Comparison of ENCODE assay signal across 10 cellular contexts in the genomic region with DNA sequence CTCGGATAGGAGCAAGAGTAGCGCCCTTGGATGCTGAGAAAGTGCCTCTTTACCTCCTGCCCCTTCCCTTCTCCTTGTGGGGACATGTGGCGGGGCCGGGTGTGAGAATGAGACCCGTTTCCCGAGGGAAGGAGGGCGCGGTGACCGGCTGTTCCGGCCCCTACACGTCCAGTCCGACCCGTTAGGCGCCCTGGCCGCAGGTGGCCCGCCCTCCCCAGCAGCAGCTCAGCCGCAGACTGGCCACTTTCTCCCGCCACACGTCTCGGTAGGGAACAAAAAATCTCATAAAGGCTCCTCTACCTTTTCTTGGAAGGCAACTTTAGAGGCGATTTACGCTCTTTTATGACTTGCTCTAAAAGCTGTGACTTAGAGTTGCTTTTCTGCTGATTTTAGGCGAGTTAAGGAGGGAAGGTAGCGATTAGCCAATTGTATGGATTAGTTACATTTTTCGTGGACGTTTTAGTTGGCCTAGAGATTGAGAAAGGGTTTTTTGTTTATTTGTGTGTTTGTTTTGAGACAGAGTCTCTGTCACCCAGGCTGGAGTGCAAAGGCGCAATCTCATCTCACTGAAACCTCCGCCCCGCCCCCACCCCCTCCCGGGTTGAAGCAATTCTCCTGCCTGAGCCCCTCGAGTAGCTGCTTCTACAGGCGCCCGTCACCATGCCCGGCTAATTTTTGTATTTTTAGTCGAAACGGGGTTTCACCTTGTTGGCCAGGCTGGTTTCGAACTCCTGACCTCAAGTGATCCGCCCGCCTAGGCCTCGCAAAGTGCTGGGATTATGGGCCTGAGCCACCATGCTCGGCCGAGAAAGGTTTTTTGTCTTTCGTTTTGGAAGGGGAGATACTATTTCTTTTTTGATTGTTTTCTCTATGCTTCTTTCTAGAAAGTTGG. TPM values are rescaled to one million over a fixed set of nuclear protein-coding genes. Genes with fewer than 3 reads are reported as not detected.
A peak's percentile ranks its signal among the peaks of the same experiment; 100 is the strongest.
DNase-seq lines count a peak whose midpoint lies in the region; ATAC-seq, FAIRE-seq and TF ChIP-seq lines count a peak whose summit lies in the region.
"Had no signal": no experiment of that assay in that cellular context is flagged by ENCODE, and none has a peak within 500 bp of the region (broad histone marks: within the 10 kb centered on the region; RNA-seq: fewer than 3 reads in every experiment).

No MANE protein-coding gene starts in this region.

- DNase-seq in stimulated activated naive CD8-positive, alpha-beta T cell treated with anti-CD3 and anti-CD28 coated beads, Interleukin-15, Interleukin-2, amounts not matched to agents 100 U/mL and 50 U/mL, for 24 hours, result no peak
- no peak for DNase-seq in bronchial epithelial cell (ENCODE audit: low read depth)
- peak; percentile 17 for DNase-seq in mesenchymal stem cell
- peak in 1 of 2 donors; percentile 65 for DNase-seq in vagina (ENCODE audit: extremely low spot score in 2 of 2)
- no peak for DNase-seq in effector memory CD8-positive, alpha-beta T cell
- DNase-seq in kidney glomerular epithelial cell (lab: John Stamatoyannopoulos, UW), result no peak
- DNase-seq: central memory CD4-positive, alpha-beta T cell had no signal

- H3K4ac ChIP-seq in mesenchymal stem cell (ENCODE audit: low read depth in 1 of 2, low read length in 2 of 2), result no peak overlapping the region

- no peak overlapping the region for H4K91ac ChIP-seq in mesenchymal stem cell (ENCODE audit: low read length)

- TF ChIP-seq CTCF in bronchial epithelial cell (IDR thresholded peaks at IDR 0.05; ENCODE audit: insufficient read depth, low read length, severe bottlenecking), result no peak
- TF ChIP-seq CTCF in vagina (IDR thresholded peaks at IDR 0.05), result no peak

- peak overlapping the region in 1 of 2 experiments; percentile 54 for H3K18ac ChIP-seq in mesenchymal stem cell (ENCODE audit: low read depth in 1 of 2, low read length in 2 of 2)

- H3K4me2 ChIP-seq in mesenchymal stem cell (ENCODE audit: low read length, poor library complexity, severe bottlenecking), result peak overlapping the region; percentile 98

- peaks cover 2% of the 10 kb centered on the region for H3K27me3 ChIP-seq in bronchial epithelial cell (ENCODE audit: control insufficient read depth, insufficient read depth, low read length)
- H3K27me3 ChIP-seq in mesenchymal stem cell (ENCODE audit: control insufficient read depth in 1 of 2, insufficient read depth in 1 of 2, low read length in 2 of 2), result peaks cover 0 to 25% of the 10 kb centered on the region in 2 experiments
- H3K27me3 ChIP-seq in vagina, result no peaks in the 10 kb centered on the region

- TF ChIP-seq POLR2A in vagina (IDR thresholded peaks at IDR 0.05), result no peak

- H2AK5ac ChIP-seq in mesenchymal stem cell (ENCODE audit: low read length, severe bottlenecking), result no peak overlapping the region

- no peak overlapping the region for H3K23ac ChIP-seq in mesenchymal stem cell (ENCODE audit: low read length in 2 of 2)

- FAIRE-seq in bronchial epithelial cell (lab: Jason Lieb, UNC), result no peak

- peaks cover 28% of the 10 kb centered on the region for H3K27me3 Mint-ChIP-seq in stimulated activated naive CD8-positive, alpha-beta T cell treated with anti-CD3 and anti-CD28 coated beads, Interleukin-15, Interleukin-2, amounts not matched to agents 100 ng/mL and 50 ng/mL, for 24 hours
- H3K27me3 Mint-ChIP-seq in effector memory CD8-positive, alpha-beta T cell, result peaks cover 24 to 46% of the 10 kb centered on the region in 2 donors

- H2BK5ac ChIP-seq in mesenchymal stem cell (ENCODE audit: low read depth, low read length, poor library complexity, severe bottlenecking), result no peak overlapping the region

- no peaks in the 10 kb centered on the region for H3K9me3 Mint-ChIP-seq in stimulated activated naive CD8-positive, alpha-beta T cell treated with anti-CD3 and anti-CD28 coated beads, Interleukin-15, Interleukin-2, amounts not matched to agents 100 ng/mL and 50 ng/mL, for 24 hours
- H3K9me3 Mint-ChIP-seq in effector memory CD8-positive, alpha-beta T cell, result no peaks in the 10 kb centered on the region

- no peak overlapping the region for H3K14ac ChIP-seq in mesenchymal stem cell (ENCODE audit: low read length in 2 of 2)

- H3K4me3 ChIP-seq in bronchial epithelial cell (ENCODE audit: low read depth, low read length) (peak overlapping the region; percentile 44), mesenchymal stem cell (ENCODE audit: insufficient read depth in 1 of 2, low read depth in 1 of 2, low read length in 2 of 2) (no peak overlapping the region), vagina (peak overlapping the region; percentile 59 to 61)

- no peak overlapping the region for H3K9ac ChIP-seq in mesenchymal stem cell (ENCODE audit: low read length)

- H3K36me3 Mint-ChIP-seq in stimulated activated naive CD8-positive, alpha-beta T cell treated with anti-CD3 and anti-CD28 coated beads, Interleukin-15, Interleukin-2, amounts not matched to agents 100 ng/mL and 50 ng/mL, for 24 hours (ENCODE audit: low read depth), result no peaks in the 10 kb centered on the region
- no peaks in the 10 kb centered on the region for H3K36me3 Mint-ChIP-seq in effector memory CD8-positive, alpha-beta T cell (ENCODE audit: insufficient read depth)

- peak overlapping the region; percentile 12 for H4K8ac ChIP-seq in mesenchymal stem cell (ENCODE audit: low read length)

- no peak overlapping the region for H2BK12ac ChIP-seq in mesenchymal stem cell (ENCODE audit: low read length in 2 of 2)

- H3K27ac ChIP-seq in mesenchymal stem cell (ENCODE audit: low read length, poor library complexity, severe bottlenecking) (no peak overlapping the region), vagina (peak overlapping the region; percentile 82)

- intact Hi-C loops in vagina (cut with DNase I), result no loop called here

- no peak overlapping the region for H2BK15ac ChIP-seq in mesenchymal stem cell (ENCODE audit: low read depth, poor library complexity, severe bottlenecking)

- H2BK120ac ChIP-seq in mesenchymal stem cell (ENCODE audit: low read depth, low read length), result no peak overlapping the region

- H3K27ac Mint-ChIP-seq in stimulated activated naive CD8-positive, alpha-beta T cell treated with anti-CD3 and anti-CD28 coated beads, Interleukin-15, Interleukin-2, amounts not matched to agents 100 ng/mL and 50 ng/mL, for 24 hours, result no peak overlapping the region
- no peak overlapping the region for H3K27ac Mint-ChIP-seq in effector memory CD8-positive, alpha-beta T cell

- no peaks in the 10 kb centered on the region for H3K9me3 ChIP-seq in mesenchymal stem cell (ENCODE audit: control insufficient read depth, low read length)
- no peaks in the 10 kb centered on the region for H3K9me3 ChIP-seq in vagina

- H3K4me3 Mint-ChIP-seq in stimulated activated naive CD8-positive, alpha-beta T cell treated with anti-CD3 and anti-CD28 coated beads, Interleukin-15, Interleukin-2, amounts not matched to agents 100 ng/mL and 50 ng/mL, for 24 hours, result peak overlapping the region; percentile 47
- peak overlapping the region in 1 of 2 donors; percentile 49 for H3K4me3 Mint-ChIP-seq in effector memory CD8-positive, alpha-beta T cell

- H3K4me1 Mint-ChIP-seq in stimulated activated naive CD8-positive, alpha-beta T cell treated with anti-CD3 and anti-CD28 coated beads, Interleukin-15, Interleukin-2, amounts not matched to agents 100 ng/mL and 50 ng/mL, for 24 hours (ENCODE audit: low read depth), result peaks cover 3% of the 10 kb centered on the region
- H3K4me1 Mint-ChIP-seq in effector memory CD8-positive, alpha-beta T cell (ENCODE audit: low read depth in 2 of 2), result no peaks in the 10 kb centered on the region

- H3K4me1 ChIP-seq in mesenchymal stem cell (ENCODE audit: control insufficient read depth, insufficient read depth, low read depth, low read length), result peaks cover 8% of the 10 kb centered on the region
- peaks cover 24% of the 10 kb centered on the region for H3K4me1 ChIP-seq in vagina

- H3K36me3 ChIP-seq in bronchial epithelial cell (ENCODE audit: control insufficient read depth, insufficient read depth, low read length) (no peaks in the 10 kb centered on the region), mesenchymal stem cell (ENCODE audit: control insufficient read depth in 1 of 2, insufficient read depth in 2 of 2, low read depth in 1 of 2, low read length in 2 of 2) (no peaks in the 10 kb centered on the region), vagina (no peaks in the 10 kb centered on the region)

- no peak for ATAC-seq in stimulated activated naive CD8-positive, alpha-beta T cell treated with anti-CD3 and anti-CD28 coated beads, Interleukin-15, Interleukin-2, amounts not matched to agents 100 U/mL and 50 U/mL, for 24 hours
- ATAC-seq in HG03457 (IDR thresholded peaks at IDR 0.05; ENCODE audit: unreplicated experiment), result no peak
- no peak for ATAC-seq in effector memory CD8-positive, alpha-beta T cell (replicated peaks)

- H2AFZ ChIP-seq in mesenchymal stem cell (ENCODE audit: low read depth, low read length), result no peak overlapping the region

- WGBS in mesenchymal stem cell, result 32% methylated on average over 34 of the region's 43 CpGs

- H3K79me1 ChIP-seq in mesenchymal stem cell (replicated peaks; ENCODE audit: low read length, poor library complexity, severe bottlenecking), result no peaks in the 10 kb centered on the region

RNA-seq across cellular contexts. Expression of a gene that starts 8.3 kb away (rescaled TPM):
- total RNA-seq in bronchial epithelial cell (not detected in 2 replicates), vagina (not detected)
- not detected for polyA plus RNA-seq in mesenchymal stem cell (2013, experiment 1 of 2)
- not detected for polyA plus RNA-seq in mesenchymal stem cell (2013, experiment 2 of 2)
- total RNA-seq: LHCN-M2 had no signal

Comparison
In these comparisons a context has a peak if more than half of its experiments do, and no peak if none do; other contexts are left out.
1. H3K4me3 ChIP-seq: peak in bronchial epithelial cell (single experiment) and vagina (2 of 2); none in mesenchymal stem cell (0 of 2).